In genomic region chr16:62261760-62262159, GRCh38 we compare ENCODE assay signal across 7 cellular contexts.
"Had no signal": no experiment of that assay in that cellular context is flagged by ENCODE, and none has a peak within 500 bp of the region (broad histone marks: within the 10 kb centered on the region; RNA-seq: fewer than 3 reads in every experiment).

No MANE protein-coding gene starts in this region.

- DNase-seq: IMR-90, KBM-7, KG1 had no signal

- FAIRE-seq: HTR-8/SVneo had no signal

- H3K27ac ChIP-seq: HL-60, KMS-11 had no signal

- H3K36me3 Mint-ChIP-seq: IgD-negative memory B cell had no signal

- H3K9ac ChIP-seq: KMS-11 had no signal

- H3K27me3 Mint-ChIP-seq: IgD-negative memory B cell had no signal

- H3K4me1 Mint-ChIP-seq: IgD-negative memory B cell had no signal

- H3K4me3 Mint-ChIP-seq: IgD-negative memory B cell had no signal

- H3K4me2 ChIP-seq: KMS-11 had no signal
